1 cellular context compared by ENCODE assay signal in the genomic region with DNA sequence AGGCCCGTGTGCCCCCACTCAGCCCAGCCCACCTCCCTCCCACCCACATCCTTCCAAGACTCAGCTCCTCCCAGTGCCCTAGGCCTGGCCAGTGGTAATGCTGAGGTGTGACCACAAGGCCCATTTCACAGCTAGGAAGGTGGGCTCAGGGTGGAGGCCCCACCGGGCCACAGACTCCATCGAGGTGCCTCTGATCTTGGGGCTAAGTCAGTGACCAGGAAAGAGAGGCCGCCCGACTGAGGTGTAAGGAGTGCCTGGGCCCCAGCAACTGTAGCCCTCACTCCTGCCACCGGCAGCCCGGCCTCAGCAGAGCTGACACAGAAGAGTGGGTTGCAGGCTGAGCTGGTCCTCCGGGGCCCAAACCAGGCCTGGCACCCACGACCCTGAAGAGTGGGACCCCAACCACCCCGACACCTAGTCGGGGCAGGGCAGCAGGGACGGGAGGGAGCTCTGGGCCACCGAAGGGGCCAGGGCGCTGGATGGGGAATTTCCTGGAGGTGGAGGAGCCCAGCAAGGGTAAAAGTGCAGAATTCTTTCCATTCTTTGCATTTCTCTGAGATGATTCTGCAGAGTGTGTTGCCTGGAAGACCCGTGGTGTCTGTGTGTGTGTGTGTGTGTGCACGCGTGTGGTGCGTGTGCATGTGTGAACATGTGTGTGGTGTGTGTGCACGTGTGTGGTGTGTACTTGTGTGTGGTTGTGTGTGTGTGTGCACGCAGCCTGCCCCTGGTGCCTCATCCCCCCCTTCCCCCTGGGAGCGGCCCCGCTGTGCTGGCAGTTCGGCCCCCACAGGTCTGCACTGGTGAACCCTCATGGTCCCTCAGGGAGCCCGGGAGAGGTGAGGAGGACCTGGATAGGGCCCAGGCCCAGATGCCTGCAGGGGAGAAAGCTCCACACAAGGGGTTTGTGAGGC.
TF ChIP-seq lines count a peak whose summit lies in the region.

No MANE protein-coding gene starts in this region.

TF ChIP-seq in HepG2, 621 proteins besides CTCF, POLR2A, EP300 and RAD21 (continued from another document and continues in another):
- TF ChIP-seq ZNF276 (CRISPR knock-in tag; IDR thresholded peaks at IDR 0.05; ENCODE audit: low read depth) (no peak), ZNF468 (CRISPR knock-in tag; IDR thresholded peaks at IDR 0.05) (no peak), ZBTB21 (CRISPR knock-in tag; IDR thresholded peaks at IDR 0.05) (no peak), TMF1 (CRISPR knock-in tag; IDR thresholded peaks at IDR 0.05; ENCODE audit: low read depth) (no peak), ZNF230 (CRISPR knock-in tag; IDR thresholded peaks at IDR 0.05) (no peak), KDM6A (CRISPR knock-in tag; IDR thresholded peaks at IDR 0.05; ENCODE audit: low read depth) (0 out of 2 replicates have a peak, but pooled peaks have one; percentile 38), BORCS8-MEF2B (CRISPR knock-in tag; IDR thresholded peaks at IDR 0.05) (no peak), PHF21A (CRISPR knock-in tag; IDR thresholded peaks at IDR 0.05) (peak; percentile 80), RXRA (CRISPR knock-in tag; IDR thresholded peaks at IDR 0.05) (no peak; the same call in 1 of the 2 replicates), KAT2B (IDR thresholded peaks at IDR 0.05; ENCODE audit: borderline replicate concordance, low read depth, low read length) (no peak), SOX6 (IDR thresholded peaks at IDR 0.05) (no peak), SOX6 (CRISPR knock-in tag; IDR thresholded peaks at IDR 0.05) (peak; percentile 77; the same call in 1 of the 2 replicates), ZNF264 (CRISPR knock-in tag; IDR thresholded peaks at IDR 0.05) (0 out of 2 replicates have a peak, but pooled peaks have one; percentile 26), ISX (CRISPR knock-in tag; conservative IDR thresholded peaks at IDR 0.05) (no peak), TFDP1 (CRISPR knock-in tag; IDR thresholded peaks at IDR 0.05; ENCODE audit: borderline replicate concordance) (peak; percentile 10; the same call in 1 of the 2 replicates), SOX13 (IDR thresholded peaks at IDR 0.05) (no peak), SOX13 (CRISPR knock-in tag; conservative IDR thresholded peaks at IDR 0.05 in 1 of 2, IDR thresholded peaks at IDR 0.05 in 1 of 2) (peak in 1 of 2 experiments; percentile 60; a peak in 2 of 4 replicates), TRIM24 (CRISPR knock-in tag; IDR thresholded peaks at IDR 0.05) (no peak), ZNF777 (CRISPR knock-in tag; IDR thresholded peaks at IDR 0.05) (no peak), PHF20 (CRISPR knock-in tag; IDR thresholded peaks at IDR 0.05) (no peak), NONO (IDR thresholded peaks at IDR 0.05) (no peak), NONO (CRISPR knock-in tag; conservative IDR thresholded peaks at IDR 0.05) (0 out of 2 replicates have a peak, but pooled peaks have one; percentile 39), CAMTA2 (CRISPR knock-in tag; IDR thresholded peaks at IDR 0.05; ENCODE audit: borderline replicate concordance) (no peak), RFX3 (CRISPR knock-in tag; IDR thresholded peaks at IDR 0.05) (no peak), MLX (CRISPR knock-in tag; IDR thresholded peaks at IDR 0.05) (peak; percentile 97), JUND (CRISPR knock-in tag; IDR thresholded peaks at IDR 0.05) (peak; percentile 89), U2AF1 (optimal IDR thresholded peaks at IDR 0.05; ENCODE audit: low read depth, low read length) (no peak), ZSCAN12 (CRISPR knock-in tag; IDR thresholded peaks at IDR 0.05) (no peak; the same call in 1 of the 2 replicates), NFE2 (CRISPR knock-in tag; IDR thresholded peaks at IDR 0.05) (no peak), ZNF652 (CRISPR knock-in tag; IDR thresholded peaks at IDR 0.05; ENCODE audit: borderline replicate concordance, low read depth) (no peak), ZNF513 (CRISPR knock-in tag; conservative IDR thresholded peaks at IDR 0.05) (no peak), ZNF773 (CRISPR knock-in tag; IDR thresholded peaks at IDR 0.05; ENCODE audit: borderline replicate concordance) (no peak; the same call in 1 of the 2 replicates), ZSCAN9 (CRISPR knock-in tag; IDR thresholded peaks at IDR 0.05; ENCODE audit: borderline replicate concordance) (no peak)
- TF ChIP-seq, protein P1, sequence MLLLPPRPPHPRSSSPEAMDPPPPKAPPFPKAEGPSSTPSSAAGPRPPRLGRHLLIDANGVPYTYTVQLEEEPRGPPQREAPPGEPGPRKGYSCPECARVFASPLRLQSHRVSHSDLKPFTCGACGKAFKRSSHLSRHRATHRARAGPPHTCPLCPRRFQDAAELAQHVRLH (CRISPR knock-in tag; IDR thresholded peaks at IDR 0.05; ENCODE audit: borderline replicate concordance, low read depth), result 0 out of 2 replicates have a peak, but pooled peaks have one; percentile 29
- TF ChIP-seq, protein P2, sequence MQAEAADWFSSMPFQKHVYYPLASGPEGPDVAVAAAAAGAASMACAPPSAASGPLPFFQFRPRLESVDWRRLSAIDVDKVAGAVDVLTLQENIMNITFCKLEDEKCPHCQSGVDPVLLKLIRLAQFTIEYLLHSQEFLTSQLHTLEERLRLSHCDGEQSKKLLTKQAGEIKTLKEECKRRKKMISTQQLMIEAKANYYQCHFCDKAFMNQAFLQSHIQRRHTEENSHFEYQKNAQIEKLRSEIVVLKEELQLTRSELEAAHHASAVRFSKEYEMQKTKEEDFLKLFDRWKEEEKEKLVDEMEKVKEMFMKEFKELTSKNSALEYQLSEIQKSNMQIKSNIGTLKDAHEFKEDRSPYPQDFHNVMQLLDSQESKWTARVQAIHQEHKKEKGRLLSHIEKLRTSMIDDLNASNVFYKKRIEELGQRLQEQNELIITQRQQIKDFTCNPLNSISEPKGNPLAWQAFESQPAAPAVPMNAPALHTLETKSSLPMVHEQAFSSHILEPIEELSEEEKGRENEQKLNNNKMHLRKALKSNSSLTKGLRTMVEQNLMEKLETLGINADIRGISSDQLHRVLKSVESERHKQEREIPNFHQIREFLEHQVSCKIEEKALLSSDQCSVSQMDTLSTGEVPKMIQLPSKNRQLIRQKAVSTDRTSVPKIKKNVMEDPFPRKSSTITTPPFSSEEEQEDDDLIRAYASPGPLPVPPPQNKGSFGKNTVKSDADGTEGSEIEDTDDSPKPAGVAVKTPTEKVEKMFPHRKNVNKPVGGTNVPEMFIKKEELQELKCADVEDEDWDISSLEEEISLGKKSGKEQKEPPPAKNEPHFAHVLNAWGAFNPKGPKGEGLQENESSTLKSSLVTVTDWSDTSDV (CRISPR knock-in tag; IDR thresholded peaks at IDR 0.05), result peak; percentile 16; the same call in 1 of the 2 replicates
- TF ChIP-seq, protein P3, sequence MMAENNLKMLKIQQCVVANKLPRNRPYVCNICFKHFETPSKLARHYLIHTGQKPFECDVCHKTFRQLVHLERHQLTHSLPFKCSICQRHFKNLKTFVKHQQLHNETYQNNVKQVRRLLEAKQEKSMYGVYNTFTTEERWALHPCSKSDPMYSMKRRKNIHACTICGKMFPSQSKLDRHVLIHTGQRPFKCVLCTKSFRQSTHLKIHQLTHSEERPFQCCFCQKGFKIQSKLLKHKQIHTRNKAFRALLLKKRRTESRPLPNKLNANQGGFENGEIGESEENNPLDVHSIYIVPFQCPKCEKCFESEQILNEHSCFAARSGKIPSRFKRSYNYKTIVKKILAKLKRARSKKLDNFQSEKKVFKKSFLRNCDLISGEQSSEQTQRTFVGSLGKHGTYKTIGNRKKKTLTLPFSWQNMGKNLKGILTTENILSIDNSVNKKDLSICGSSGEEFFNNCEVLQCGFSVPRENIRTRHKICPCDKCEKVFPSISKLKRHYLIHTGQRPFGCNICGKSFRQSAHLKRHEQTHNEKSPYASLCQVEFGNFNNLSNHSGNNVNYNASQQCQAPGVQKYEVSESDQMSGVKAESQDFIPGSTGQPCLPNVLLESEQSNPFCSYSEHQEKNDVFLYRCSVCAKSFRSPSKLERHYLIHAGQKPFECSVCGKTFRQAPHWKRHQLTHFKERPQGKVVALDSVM (CRISPR knock-in tag; IDR thresholded peaks at IDR 0.05), result peak; percentile 23; the same call in 1 of the 2 replicates
- TF ChIP-seq, protein P4, sequence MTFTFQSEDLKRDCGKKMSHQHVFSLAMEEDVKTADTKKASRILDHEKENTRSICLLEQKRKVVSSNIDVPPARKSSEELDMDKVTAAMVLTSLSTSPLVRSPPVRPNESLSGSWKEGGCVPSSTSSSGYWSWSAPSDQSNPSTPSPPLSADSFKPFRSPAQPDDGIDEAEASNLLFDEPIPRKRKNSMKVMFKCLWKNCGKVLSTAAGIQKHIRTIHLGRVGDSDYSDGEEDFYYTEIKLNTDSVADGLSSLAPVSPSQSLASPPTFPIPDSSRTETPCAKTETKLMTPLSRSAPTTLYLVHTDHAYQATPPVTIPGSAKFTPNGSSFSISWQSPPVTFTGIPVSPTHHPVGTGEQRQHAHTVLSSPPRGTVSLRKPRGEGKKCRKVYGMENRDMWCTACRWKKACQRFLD (CRISPR knock-in tag; IDR thresholded peaks at IDR 0.05; ENCODE audit: borderline replicate concordance), result 0 out of 2 replicates have a peak, but pooled peaks have one; percentile 49
- TF ChIP-seq, protein P5, sequence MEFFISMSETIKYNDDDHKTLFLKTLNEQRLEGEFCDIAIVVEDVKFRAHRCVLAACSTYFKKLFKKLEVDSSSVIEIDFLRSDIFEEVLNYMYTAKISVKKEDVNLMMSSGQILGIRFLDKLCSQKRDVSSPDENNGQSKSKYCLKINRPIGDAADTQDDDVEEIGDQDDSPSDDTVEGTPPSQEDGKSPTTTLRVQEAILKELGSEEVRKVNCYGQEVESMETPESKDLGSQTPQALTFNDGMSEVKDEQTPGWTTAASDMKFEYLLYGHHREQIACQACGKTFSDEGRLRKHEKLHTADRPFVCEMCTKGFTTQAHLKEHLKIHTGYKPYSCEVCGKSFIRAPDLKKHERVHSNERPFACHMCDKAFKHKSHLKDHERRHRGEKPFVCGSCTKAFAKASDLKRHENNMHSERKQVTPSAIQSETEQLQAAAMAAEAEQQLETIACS (CRISPR knock-in tag; IDR thresholded peaks at IDR 0.05), result no peak
- TF ChIP-seq, protein P6, sequence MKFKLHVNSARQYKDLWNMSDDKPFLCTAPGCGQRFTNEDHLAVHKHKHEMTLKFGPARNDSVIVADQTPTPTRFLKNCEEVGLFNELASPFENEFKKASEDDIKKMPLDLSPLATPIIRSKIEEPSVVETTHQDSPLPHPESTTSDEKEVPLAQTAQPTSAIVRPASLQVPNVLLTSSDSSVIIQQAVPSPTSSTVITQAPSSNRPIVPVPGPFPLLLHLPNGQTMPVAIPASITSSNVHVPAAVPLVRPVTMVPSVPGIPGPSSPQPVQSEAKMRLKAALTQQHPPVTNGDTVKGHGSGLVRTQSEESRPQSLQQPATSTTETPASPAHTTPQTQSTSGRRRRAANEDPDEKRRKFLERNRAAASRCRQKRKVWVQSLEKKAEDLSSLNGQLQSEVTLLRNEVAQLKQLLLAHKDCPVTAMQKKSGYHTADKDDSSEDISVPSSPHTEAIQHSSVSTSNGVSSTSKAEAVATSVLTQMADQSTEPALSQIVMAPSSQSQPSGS (CRISPR knock-in tag; IDR thresholded peaks at IDR 0.05), result peak; percentile 88; the same call in 1 of the 2 replicates
